Comparison of ENCODE assay signal across 16 cellular contexts in genomic region chr5:57335092-57335491, GRCh38.
A peak's percentile ranks its signal among the peaks of the same experiment; 100 is the strongest.
DNase-seq lines count a peak whose midpoint lies in the region; ATAC-seq, FAIRE-seq and TF ChIP-seq lines count a peak whose summit lies in the region.
"Had no signal": no experiment of that assay in that cellular context is flagged by ENCODE, and none has a peak within 500 bp of the region (broad histone marks: within the 10 kb centered on the region; RNA-seq: fewer than 3 reads in every experiment).

No MANE protein-coding gene starts in this region.

- POLR2A ChIA-PET in AG04449 (lab: Yijun Ruan, JAX) = interaction anchor here (0.9 kb wide), 1 partner anchor 48 kb away, joined by 3 read pairs; no protein-coding TSS in a partner anchor

- H3K36me3 Mint-ChIP-seq in HFFc6 (ENCODE audit: low read depth) (no peaks in the 10 kb centered on the region), astrocyte (ENCODE audit: low read depth, unreplicated experiment) (no peaks in the 10 kb centered on the region)
- H3K36me3 Mint-ChIP-seq: mesothelial cell of epicardium had no signal

- WGBS in heart left ventricle, 4 donors = 92 to 97% (median 94%) methylated on average over 1 of the region's 1 CpG

- H3K27me3 Mint-ChIP-seq in HFFc6 (ENCODE audit: insufficient read depth) (peaks cover 5% of the 10 kb centered on the region; the same call in 1 of the 2 replicates), astrocyte (ENCODE audit: low read depth, unreplicated experiment) (peaks cover 4% of the 10 kb centered on the region)

- no peak overlapping the region for H2AFZ ChIP-seq in astrocyte (ENCODE audit: low read depth, low read length)

- H3K79me2 ChIP-seq in astrocyte (ENCODE audit: insufficient read depth, low read length) = no peaks in the 10 kb centered on the region

- H3K27me3 ChIP-seq in astrocyte (ENCODE audit: insufficient read depth, low read length) (no peaks in the 10 kb centered on the region), heart left ventricle (no peaks in the 10 kb centered on the region)
- H3K27me3 ChIP-seq: esophagus muscularis mucosa had no signal

- H3K9ac ChIP-seq in astrocyte (ENCODE audit: low read length) = no peak overlapping the region

- H3K9me3 Mint-ChIP-seq in HFFc6 (no peaks in the 10 kb centered on the region), astrocyte (ENCODE audit: unreplicated experiment) (peaks cover 3% of the 10 kb centered on the region)
- H3K9me3 Mint-ChIP-seq: activated naive CD4-positive, alpha-beta T cell treated with anti-CD3 and anti-CD28 coated beads, Interleukin-2, amount 50 U/mL, for 72 hours; mesothelial cell of epicardium; T-helper 1 cell treated with Interleukin-12 subunit alpha and Interleukin-12 subunit beta and Interleukin-4 antibody, amounts not matched to agents 30 μg/mL and 1 μg/mL, for 36 hours had no signal

- ATAC-seq in heart left ventricle (no peak), HG03432 (IDR thresholded peaks at IDR 0.05; ENCODE audit: unreplicated experiment) (no peak), HG02610 (IDR thresholded peaks at IDR 0.05; ENCODE audit: unreplicated experiment) (no peak)
- ATAC-seq: activated naive CD4-positive, alpha-beta T cell treated with anti-CD3 and anti-CD28 coated beads, Interleukin-2, amount 50 U/mL, for 72 hours had no signal

- H3K9me3 ChIP-seq in astrocyte (ENCODE audit: insufficient read depth, low read depth, low read length) (no peaks in the 10 kb centered on the region), heart left ventricle (no peaks in the 10 kb centered on the region)
- H3K9me3 ChIP-seq: esophagus muscularis mucosa had no signal

- no peaks in the 10 kb centered on the region for H4K20me1 ChIP-seq in astrocyte (ENCODE audit: insufficient read depth, low read length)

- no peak for FAIRE-seq in astrocyte (lab: Jason Lieb, UNC)

- H3K4me2 ChIP-seq in astrocyte (ENCODE audit: low read length) = peak overlapping the region; percentile 17

- H3K27ac Mint-ChIP-seq in HFFc6 (no peak overlapping the region), astrocyte (ENCODE audit: unreplicated experiment) (no peak overlapping the region)
- H3K27ac Mint-ChIP-seq: activated naive CD4-positive, alpha-beta T cell treated with anti-CD3 and anti-CD28 coated beads, Interleukin-2, amount 50 U/mL, for 72 hours; mesothelial cell of epicardium; T-helper 1 cell treated with Interleukin-12 subunit alpha and Interleukin-12 subunit beta and Interleukin-4 antibody, amounts not matched to agents 30 μg/mL and 1 μg/mL, for 36 hours had no signal

- H3K27ac ChIP-seq in astrocyte (ENCODE audit: low read depth, low read length) (no peak overlapping the region), heart left ventricle (no peak overlapping the region)
- H3K27ac ChIP-seq: esophagus muscularis mucosa had no signal

- H3K4me1 ChIP-seq in astrocyte (ENCODE audit: insufficient read depth, low read length) (peaks cover 13% of the 10 kb centered on the region), heart left ventricle (peaks cover 0 to 21% (median 8%) of the 10 kb centered on the region in 12 donors)

- no peak overlapping the region for H3K4me3 ChIP-seq in AG04449 (ENCODE audit: low read depth, low read length)
- no peak overlapping the region for H3K4me3 ChIP-seq in astrocyte (ENCODE audit: insufficient read depth, low read depth, low read length)
- no peak overlapping the region for H3K4me3 ChIP-seq in heart left ventricle
- H3K4me3 ChIP-seq: esophagus muscularis mucosa had no signal

- H3K4me3 Mint-ChIP-seq in HFFc6 = no peak overlapping the region
- H3K4me3 Mint-ChIP-seq in astrocyte (ENCODE audit: unreplicated experiment) = no peak overlapping the region
- H3K4me3 Mint-ChIP-seq: mesothelial cell of epicardium; T-helper 1 cell treated with Interleukin-12 subunit alpha and Interleukin-12 subunit beta and Interleukin-4 antibody, amounts not matched to agents 30 μg/mL and 1 μg/mL, for 36 hours had no signal

- TF ChIP-seq CTCF in AG04449 (IDR thresholded peaks at IDR 0.05; ENCODE audit: insufficient read depth, low read length, missing control alignments) (no peak), HFFc6 (IDR thresholded peaks at IDR 0.05) (no peak), astrocyte (IDR thresholded peaks at IDR 0.05; ENCODE audit: insufficient read depth, low read depth, low read length) (no peak), heart left ventricle (IDR thresholded peaks at IDR 0.05) (no peak)

- TF ChIP-seq POLR2A in heart left ventricle (IDR thresholded peaks at IDR 0.05) = no peak

- DNase-seq in AG04449 (ENCODE audit: low read depth, low spot score) = peak; percentile 74
- peak; percentile 46 for DNase-seq in HFFc6
- DNase-seq in astrocyte (ENCODE audit: low read depth) = peak; percentile 78
- peak; percentile 52 for DNase-seq in hepatic stellate cell (ENCODE audit: low spot score)
- no peak for DNase-seq in heart left ventricle
- DNase-seq in NCI-H2107 treated with DMSO at 0.1 percent for 48 hours (lab: John Stamatoyannopoulos, UW; ENCODE audit: unreplicated experiment) = no peak
- DNase-seq: activated T-cell treated with anti-CD3 and anti-CD28 coated beads for 4 hours, DMS153, NCI-H1436 treated with DMSO at 0.1 percent for 48 hours, NCI-H524 treated with DMSO at 0.1 percent for 48 hours had no signal

- intact Hi-C loops in heart left ventricle (cut with DNase I) = loop anchor here in 1 of 10 donors (10.0 kb wide), 2 partner anchors 60 to 130 kb away; no protein-coding TSS in a partner anchor

- H3K36me3 ChIP-seq in astrocyte (ENCODE audit: insufficient read depth, low read length) = no peaks in the 10 kb centered on the region
- no peaks in the 10 kb centered on the region for H3K36me3 ChIP-seq in heart left ventricle
- H3K36me3 ChIP-seq: esophagus muscularis mucosa had no signal

- CTCF ChIA-PET in AG04449 (lab: Yijun Ruan, JAX) = interaction anchor here (0.9 kb wide), 1 partner anchor 1126 kb away, joined by 3 read pairs; no protein-coding TSS in a partner anchor

- H3K4me1 Mint-ChIP-seq in HFFc6 (ENCODE audit: low read depth) = peaks cover 6% of the 10 kb centered on the region
- no peaks in the 10 kb centered on the region for H3K4me1 Mint-ChIP-seq in astrocyte (ENCODE audit: low read depth, unreplicated experiment)

Comparison
In these comparisons a context has a peak if more than half of its experiments do, and no peak if none do; other contexts are left out.
1. DNase-seq: peak in AG04449 (single experiment), HFFc6 (single experiment), astrocyte (single experiment) and hepatic stellate cell (single experiment); none in heart left ventricle (0 of 5) and NCI-H2107 treated with DMSO at 0.1 percent for 48 hours (single experiment).